In the genomic region with DNA sequence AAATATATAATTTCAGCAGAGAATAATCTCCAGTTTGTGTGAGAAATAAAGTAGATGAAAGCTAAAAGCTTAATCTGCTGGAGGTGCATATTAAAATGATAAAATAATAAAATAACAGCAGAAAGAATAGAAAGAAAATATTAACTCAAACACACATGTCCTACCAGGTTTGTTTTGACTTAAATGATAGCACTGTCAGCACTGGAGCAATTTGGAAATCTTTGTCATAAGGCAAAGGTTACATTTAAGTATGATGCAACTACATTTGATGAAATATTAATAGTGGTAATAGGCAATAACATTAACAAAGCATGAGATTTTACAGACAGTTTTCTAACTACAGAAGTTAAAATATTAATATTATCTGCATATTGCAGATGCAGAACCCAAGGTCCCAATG, we compare ENCODE assay signal across 28 cellular contexts.
DNase-seq lines count a peak whose midpoint lies in the region; ATAC-seq, FAIRE-seq and TF ChIP-seq lines count a peak whose summit lies in the region.
"Had no signal": no experiment of that assay in that cellular context is flagged by ENCODE, and none has a peak within 500 bp of the region (broad histone marks: within the 10 kb centered on the region; RNA-seq: fewer than 3 reads in every experiment).

No MANE protein-coding gene starts in this region.

- no peak overlapping the region for H4K91ac ChIP-seq in IMR-90 (ENCODE audit: insufficient read depth, low read depth, low read length)

- intact Hi-C loops in IMR-90 (cut with micrococcal nuclease): no loop called here
- intact Hi-C loops in endothelial cell of umbilical vein (cut with micrococcal nuclease): no loop called here
- intact Hi-C loops in heart left ventricle (cut with DNase I): no loop called here

- no peak overlapping the region for H2BK20ac ChIP-seq in IMR-90 (ENCODE audit: low read depth, low read length)

- dilution Hi-C loops in IMR-90 (cut with HindIII; ENCODE audit: low sequenced_read_pairs, unreplicated experiment) (no loop called here), endothelial cell of umbilical vein (cut with MboI; ENCODE audit: extremely low pct_ligation_motif_present, low sequenced_read_pairs) (no loop called here)

- H3K27me3 ChIP-seq in IMR-90 (ENCODE audit: control insufficient read depth, insufficient read depth, low read length) (no peaks in the 10 kb centered on the region), Karpas-422 (ENCODE audit: low read length) (no peaks in the 10 kb centered on the region), endothelial cell of umbilical vein (ENCODE audit: control insufficient read depth in 2 of 2, insufficient read depth in 2 of 2, low read length in 2 of 2) (no peaks in the 10 kb centered on the region), heart left ventricle (no peaks in the 10 kb centered on the region)
- H3K27me3 ChIP-seq: BE2C, BLaER1 had no signal

- CTCF ChIA-PET in IMR-90 (lab: Yijun Ruan, JAX) (no interaction called here), endothelial cell of umbilical vein (lab: Charles Lee) (interaction anchor here (1.3 kb wide), 1 partner anchor 9 kb away, joined by 5 read pairs; no protein-coding TSS in a partner anchor)

- POLR2A ChIA-PET in IMR-90 (lab: Charles Lee; ENCODE audit: unreplicated experiment) (no interaction called here), endothelial cell of umbilical vein (lab: Charles Lee) (no interaction called here)

- no peak overlapping the region for H3K4ac ChIP-seq in IMR-90 (ENCODE audit: low read depth, low read length)

- in situ Hi-C loops in IMR-90 (cut with MboI; ENCODE audit: low sequenced_read_pairs): no loop called here

- H3K56ac ChIP-seq in IMR-90 (ENCODE audit: extremely low read depth, insufficient read depth, low read length): no peak overlapping the region

- H4K20me1 ChIP-seq in IMR-90 (ENCODE audit: insufficient read depth, low read length) (no peaks in the 10 kb centered on the region), Karpas-422 (ENCODE audit: insufficient read depth, low read depth, low read length) (no peaks in the 10 kb centered on the region), endothelial cell of umbilical vein (replicated peaks; ENCODE audit: control insufficient read depth, extremely low read depth, insufficient read depth, low read length) (no peaks in the 10 kb centered on the region)
- H4K20me1 ChIP-seq: BLaER1 had no signal

- TF ChIP-seq CTCF in IMR-90 (conservative IDR thresholded peaks at IDR 0.05; ENCODE audit: low read depth, low read length) (no peak), endothelial cell of umbilical vein (IDR thresholded peaks at IDR 0.05; ENCODE audit: extremely low read depth in 1 of 2, insufficient read depth in 1 of 2, low read depth in 1 of 2, low read length in 2 of 2) (no peak), heart left ventricle (IDR thresholded peaks at IDR 0.05) (no peak)

- H3K9me2 ChIP-seq in Karpas-422 (replicated peaks; ENCODE audit: insufficient read depth, low read length): no peaks in the 10 kb centered on the region

- BruUV-seq in IMR-90 (replicated peaks; lab: Mats Ljungman, UMichigan) (no TSS peak), endothelial cell of umbilical vein (replicated peaks; lab: Mats Ljungman, UMichigan) (no TSS peak)

- ATAC-seq in IMR-90 (ENCODE audit: low read depth) (no peak), left lobe of liver (peak; percentile 76), heart left ventricle (no peak), GM21529 (IDR thresholded peaks at IDR 0.05; ENCODE audit: unreplicated experiment) (no peak)
- ATAC-seq: GM12878 had no signal

- H2AK9ac ChIP-seq in IMR-90 (replicated peaks; ENCODE audit: low read depth, low read length, poor library complexity): no peak overlapping the region

- H2AK5ac ChIP-seq in IMR-90 (ENCODE audit: low read depth, low read length): no peak overlapping the region

- FAIRE-seq in endothelial cell of umbilical vein (lab: Jason Lieb, UNC): peak; percentile 33
- FAIRE-seq: A204.1, GM12878, GM12892, GM18507 had no signal

- H3K36me3 ChIP-seq in IMR-90 (ENCODE audit: control insufficient read depth, insufficient read depth, low read length) (no peaks in the 10 kb centered on the region), Karpas-422 (ENCODE audit: insufficient read depth, low read length) (no peaks in the 10 kb centered on the region), endothelial cell of umbilical vein (ENCODE audit: control insufficient read depth in 2 of 2, extremely low read depth in 1 of 2, insufficient read depth in 2 of 2, low read length in 2 of 2) (no peaks in the 10 kb centered on the region), heart left ventricle (no peaks in the 10 kb centered on the region)
- H3K36me3 ChIP-seq: BE2C, BLaER1 had no signal

- TF ChIP-seq RAD21 in IMR-90 (IDR thresholded peaks at IDR 0.05; ENCODE audit: low read length): no peak

- no peak overlapping the region for H4K5ac ChIP-seq in IMR-90 (ENCODE audit: low read depth, low read length)

- H3K4me3 ChIP-seq in IMR-90 (ENCODE audit: insufficient read depth, low read depth, low read length) (no peak overlapping the region), Karpas-422 (ENCODE audit: low read length) (no peak overlapping the region), endothelial cell of umbilical vein (replicated peaks in 1 of 3; ENCODE audit: insufficient read depth in 1 of 3, low read depth in 1 of 3, low read length in 3 of 3) (no peak overlapping the region), heart left ventricle (no peak overlapping the region)
- H3K4me3 ChIP-seq: BLaER1, GM12878 had no signal

- H3K79me2 ChIP-seq in Karpas-422 (ENCODE audit: low read length) (no peaks in the 10 kb centered on the region), endothelial cell of umbilical vein (ENCODE audit: control insufficient read depth, insufficient read depth, low read length) (no peaks in the 10 kb centered on the region)

- H3K14ac ChIP-seq in IMR-90 (replicated peaks; ENCODE audit: low read depth, low read length): no peak overlapping the region

- TF ChIP-seq POLR2A in IMR-90 (IDR thresholded peaks at IDR 0.05; ENCODE audit: low read depth, low read length): no peak
- TF ChIP-seq POLR2A in endothelial cell of umbilical vein (IDR thresholded peaks at IDR 0.05; ENCODE audit: low read depth, low read length): no peak
- TF ChIP-seq POLR2A in heart left ventricle (IDR thresholded peaks at IDR 0.05): no peak

- no peaks in the 10 kb centered on the region for H3K79me1 ChIP-seq in IMR-90 (ENCODE audit: low read depth in 1 of 2, low read length in 2 of 2)

- H2BK120ac ChIP-seq in IMR-90 (ENCODE audit: low read depth, low read length): no peak overlapping the region

- no peaks in the 10 kb centered on the region for H3K9me3 ChIP-seq in IMR-90 (ENCODE audit: control insufficient read depth, insufficient read depth, low read length)
- H3K9me3 ChIP-seq in Karpas-422 (ENCODE audit: low read length): no peaks in the 10 kb centered on the region
- H3K9me3 ChIP-seq in endothelial cell of umbilical vein (replicated peaks; ENCODE audit: control insufficient read depth, insufficient read depth, low read length): no peaks in the 10 kb centered on the region
- peaks cover 0 to 3% (median 0%) of the 10 kb centered on the region in 12 donors for H3K9me3 ChIP-seq in heart left ventricle
- H3K9me3 ChIP-seq: BE2C, BLaER1 had no signal

- H2BK5ac ChIP-seq in IMR-90 (ENCODE audit: low read depth, low read length, poor library complexity, severe bottlenecking): no peak overlapping the region

- H2AFZ ChIP-seq in IMR-90 (replicated peaks; ENCODE audit: low read length, poor library complexity) (no peak overlapping the region), Karpas-422 (ENCODE audit: low read length) (peak overlapping the region; percentile 80; the same call in 1 of the 2 replicates), endothelial cell of umbilical vein (ENCODE audit: low read depth, low read length) (no peak overlapping the region)

- H3K4me1 ChIP-seq in IMR-90 (ENCODE audit: control insufficient read depth, insufficient read depth, low read length) (no peaks in the 10 kb centered on the region), Karpas-422 (ENCODE audit: low read length) (no peaks in the 10 kb centered on the region), endothelial cell of umbilical vein (ENCODE audit: control insufficient read depth, extremely low read depth, insufficient read depth, low read length) (no peaks in the 10 kb centered on the region), heart left ventricle (no peaks in the 10 kb centered on the region)
- H3K4me1 ChIP-seq: BE2C, BLaER1 had no signal

- no peak overlapping the region for H4K8ac ChIP-seq in IMR-90 (ENCODE audit: low read depth in 2 of 2, low read length in 2 of 2)

- H3K27ac ChIP-seq in IMR-90 (ENCODE audit: insufficient read depth, low read length): no peak overlapping the region
- H3K27ac ChIP-seq in Karpas-422 (ENCODE audit: low read length): no peak overlapping the region
- H3K27ac ChIP-seq in endothelial cell of umbilical vein (ENCODE audit: insufficient read depth, low read depth, low read length): no peak overlapping the region
- H3K27ac ChIP-seq in heart left ventricle: no peak overlapping the region
- no peak overlapping the region for H3K27ac ChIP-seq in substantia nigra (ENCODE audit: low read depth, low read length, poor library complexity, severe bottlenecking)
- H3K27ac ChIP-seq: BLaER1 had no signal

- H3K4me2 ChIP-seq in IMR-90 (ENCODE audit: low read depth, low read length) (no peak overlapping the region), Karpas-422 (ENCODE audit: low read depth, low read length, poor library complexity, severe bottlenecking) (no peak overlapping the region), endothelial cell of umbilical vein (ENCODE audit: insufficient read depth, low read length) (no peak overlapping the region)
- H3K4me2 ChIP-seq: BLaER1 had no signal

- no peak overlapping the region for H3K23ac ChIP-seq in IMR-90 (ENCODE audit: low read depth, low read length)

- DNase-seq in IMR-90: no peak
- DNase-seq in Karpas-422: no peak
- DNase-seq in endothelial cell of umbilical vein (ENCODE audit: low read depth, low spot score): no peak
- DNase-seq in left lobe of liver (ENCODE audit: low spot score): no peak
- DNase-seq in heart left ventricle: no peak
- no peak for DNase-seq in NCI-H1694 treated with DMSO at 0.1 percent for 48 hours (lab: John Stamatoyannopoulos, UW)
- no peak for DNase-seq in substantia nigra (lab: John Stamatoyannopoulos, UW)
- DNase-seq: 8988T; ACHN; BE2C; C1 segment of cervical spinal cord; CD4-positive, alpha-beta memory T cell; CD4-positive, CD25-positive, alpha-beta regulatory T cell; CD8-positive, alpha-beta memory T cell; COR-L47; DMS 273 treated with DMSO at 0.1 percent for 48 hours; DMS153; DMS53; DMS79; DND-41; EL; GDM1 had no signal

- no peak overlapping the region for H2BK15ac ChIP-seq in IMR-90 (ENCODE audit: low read depth, low read length)

- no peak overlapping the region for H3K18ac ChIP-seq in IMR-90 (ENCODE audit: low read depth, low read length)

- 0 out of 2 replicates have a peak, but pooled peaks cover 3% of the 10 kb centered on the region for H3K9me1 ChIP-seq in IMR-90 (ENCODE audit: insufficient read depth, low read length)
- H3K9me1 ChIP-seq in endothelial cell of umbilical vein (replicated peaks; ENCODE audit: control insufficient read depth, extremely low read depth, insufficient read depth, low read length): no peaks in the 10 kb centered on the region

- H3K9ac ChIP-seq in IMR-90 (ENCODE audit: low read depth, low read length) (no peak overlapping the region), Karpas-422 (ENCODE audit: low read length) (no peak overlapping the region), endothelial cell of umbilical vein (replicated peaks; ENCODE audit: extremely low read depth, insufficient read depth, low read length) (no peak overlapping the region)
- H3K9ac ChIP-seq: BLaER1 had no signal
